1 cellular context compared by ENCODE assay signal in the genomic region with DNA sequence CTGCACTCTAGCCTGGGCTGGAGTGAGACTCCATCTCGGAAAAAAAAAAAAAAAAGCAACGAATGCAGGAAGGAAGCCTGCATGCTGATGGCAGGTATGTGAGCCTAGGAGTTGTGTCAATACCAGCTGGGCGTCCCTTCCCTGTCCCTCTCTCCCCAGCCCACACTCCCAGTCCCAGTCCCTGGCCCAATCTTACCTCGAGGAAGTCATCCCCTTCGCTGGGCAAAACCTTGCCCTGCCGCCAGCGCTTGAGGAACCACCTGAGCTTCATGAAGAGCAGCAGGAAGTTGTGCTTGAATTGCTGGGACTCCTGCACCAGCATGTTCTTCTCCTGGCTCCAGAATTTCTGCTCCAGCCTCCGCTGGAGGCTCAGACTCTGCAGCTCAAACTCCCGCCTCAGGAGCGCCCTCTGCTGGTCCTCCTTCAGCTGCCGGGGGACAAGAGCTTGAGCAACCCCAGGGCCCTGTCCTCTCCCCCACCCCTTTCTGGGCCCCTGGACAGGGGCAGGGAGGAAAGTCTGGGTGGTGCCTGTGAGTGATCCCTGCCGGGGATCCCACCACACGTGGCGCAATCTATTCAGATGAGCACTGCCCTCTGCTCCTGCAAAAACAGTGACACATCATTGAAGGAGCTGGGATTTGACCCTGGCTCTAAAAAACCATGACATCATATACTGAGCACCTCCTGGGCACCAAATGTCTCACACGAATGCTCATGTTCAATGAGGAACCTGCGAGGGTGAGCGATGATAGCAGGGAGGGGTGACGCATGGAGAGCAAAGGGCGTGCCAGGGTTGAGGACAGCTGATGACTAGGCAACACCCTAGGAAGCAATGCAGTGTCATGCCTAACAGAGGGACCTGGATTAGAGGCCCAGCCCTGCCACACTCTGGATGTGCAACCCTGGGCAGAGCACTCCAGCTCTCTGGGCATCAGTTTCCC.
TF ChIP-seq lines count a peak whose summit lies in the region.

No MANE protein-coding gene starts in this region.

TF ChIP-seq in IMR-90, 13 proteins besides CTCF, POLR2A, EP300 and RAD21 (continued from another document):
- TF ChIP-seq, protein P1, sequence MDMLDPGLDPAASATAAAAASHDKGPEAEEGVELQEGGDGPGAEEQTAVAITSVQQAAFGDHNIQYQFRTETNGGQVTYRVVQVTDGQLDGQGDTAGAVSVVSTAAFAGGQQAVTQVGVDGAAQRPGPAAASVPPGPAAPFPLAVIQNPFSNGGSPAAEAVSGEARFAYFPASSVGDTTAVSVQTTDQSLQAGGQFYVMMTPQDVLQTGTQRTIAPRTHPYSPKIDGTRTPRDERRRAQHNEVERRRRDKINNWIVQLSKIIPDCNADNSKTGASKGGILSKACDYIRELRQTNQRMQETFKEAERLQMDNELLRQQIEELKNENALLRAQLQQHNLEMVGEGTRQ (IDR thresholded peaks at IDR 0.05; ENCODE audit: low read depth, low read length) = peak; percentile 49; the same call in 1 of the 2 replicates
- TF ChIP-seq CHD1 (IDR thresholded peaks at IDR 0.05; ENCODE audit: low read depth, low read length) = no peak
TF ChIP-seq in IMR-90: peak in this region for 9.
